In genomic region chr12:121801601-121802484, GRCh38 we compare ENCODE assay signal across 9 cellular contexts. TPM values are rescaled to one million over a fixed set of nuclear protein-coding genes. Genes with fewer than 3 reads are reported as not detected.
A peak's percentile ranks its signal among the peaks of the same experiment; 100 is the strongest.
DNase-seq lines count a peak whose midpoint lies in the region; ATAC-seq and TF ChIP-seq lines count a peak whose summit lies in the region.
"Had no signal": no experiment of that assay in that cellular context is flagged by ENCODE, and none has a peak within 500 bp of the region (broad histone marks: within the 10 kb centered on the region; RNA-seq: fewer than 3 reads in every experiment).

No MANE protein-coding gene starts in this region.

- peaks cover 48% of the 10 kb centered on the region for H3K36me3 ChIP-seq in DND-41 (ENCODE audit: insufficient read depth, low read length)
- peaks cover 14% of the 10 kb centered on the region for H3K36me3 ChIP-seq in effector memory CD4-positive, alpha-beta T cell (ENCODE audit: control insufficient read depth, insufficient read depth, low read length)
- H3K36me3 ChIP-seq in mucosa of rectum (ENCODE audit: control insufficient read depth in 2 of 2, insufficient read depth in 2 of 2, low read length in 2 of 2) = peaks cover 0 to 4% of the 10 kb centered on the region in 2 donors
- H3K36me3 ChIP-seq in vagina = no peaks in the 10 kb centered on the region

- H3K9ac ChIP-seq in DND-41 (ENCODE audit: low read depth, low read length) (peak overlapping the region; percentile 100), mucosa of rectum (ENCODE audit: low read depth in 1 of 2, low read length in 2 of 2) (peak overlapping the region; percentile 96 to 98)

- H3K4me3 ChIP-seq in DND-41 (ENCODE audit: low read depth in 1 of 2, low read length in 2 of 2) (peak overlapping the region; percentile 59 to 60), mucosa of rectum (ENCODE audit: low read length in 2 of 2) (peak overlapping the region; percentile 87 to 90), vagina (peak overlapping the region; percentile 58 to 87)
- H3K4me3 ChIP-seq in effector memory CD4-positive, alpha-beta T cell (ENCODE audit: insufficient read depth, low read depth, low read length, poor library complexity, severe bottlenecking) = peak overlapping the region; percentile 76

- H3K4me2 ChIP-seq in DND-41 (ENCODE audit: insufficient read depth, low read length) = peak overlapping the region; percentile 86

- H3K27me3 ChIP-seq in DND-41 (ENCODE audit: insufficient read depth, low read length, poor library complexity) (no peaks in the 10 kb centered on the region), mucosa of rectum (ENCODE audit: control insufficient read depth in 2 of 2, insufficient read depth in 2 of 2, low read length in 2 of 2) (no peaks in the 10 kb centered on the region), vagina (no peaks in the 10 kb centered on the region)
- no peaks in the 10 kb centered on the region for H3K27me3 ChIP-seq in effector memory CD4-positive, alpha-beta T cell (replicated peaks; ENCODE audit: control insufficient read depth, insufficient read depth, low read length, poor library complexity, severe bottlenecking)

- TF ChIP-seq POLR2A in vagina (IDR thresholded peaks at IDR 0.05) = no peak

- DNase-seq in DND-41 (peak; percentile 63), NCI-H1092 treated with DMSO at 0.1 percent for 48 hours (lab: John Stamatoyannopoulos, UW) (peak; percentile 51), vagina (ENCODE audit: extremely low spot score in 2 of 2) (no peak), left lobe of liver (ENCODE audit: low spot score) (no peak)
- DNase-seq in effector memory CD4-positive, alpha-beta T cell = no peak

- H3K9me3 ChIP-seq in DND-41 (ENCODE audit: insufficient read depth, low read length, severe bottlenecking) (no peaks in the 10 kb centered on the region), mucosa of rectum (ENCODE audit: control insufficient read depth in 2 of 2, low read length in 2 of 2) (no peaks in the 10 kb centered on the region), vagina (no peaks in the 10 kb centered on the region)
- no peaks in the 10 kb centered on the region for H3K9me3 ChIP-seq in effector memory CD4-positive, alpha-beta T cell (ENCODE audit: control insufficient read depth, low read length)

- H3K27ac ChIP-seq in DND-41 (ENCODE audit: low read length) (peak overlapping the region; percentile 97), VCaP (peak overlapping the region; percentile 100), mucosa of rectum (ENCODE audit: low read depth in 2 of 2, low read length in 2 of 2) (peak overlapping the region; percentile 100), vagina (peak overlapping the region; percentile 100)
- H3K27ac ChIP-seq in effector memory CD4-positive, alpha-beta T cell (ENCODE audit: insufficient read depth, low read length, poor library complexity, severe bottlenecking) = peak overlapping the region; percentile 98

- H3K4me1 ChIP-seq in DND-41 (ENCODE audit: insufficient read depth, low read length) (peaks cover 43% of the 10 kb centered on the region), mucosa of rectum (ENCODE audit: control insufficient read depth in 2 of 2, insufficient read depth in 2 of 2, low read length in 2 of 2) (peaks cover 39 to 46% of the 10 kb centered on the region in 2 donors), vagina (peaks cover 58% of the 10 kb centered on the region)
- peaks cover 27% of the 10 kb centered on the region for H3K4me1 ChIP-seq in effector memory CD4-positive, alpha-beta T cell (ENCODE audit: control insufficient read depth, insufficient read depth, low read length, poor library complexity, severe bottlenecking)

- no peak for TF ChIP-seq CTCF in DND-41 (IDR thresholded peaks at IDR 0.05; ENCODE audit: borderline replicate concordance, extremely low read depth, low read length, poor library complexity, severe bottlenecking)
- TF ChIP-seq CTCF in VCaP (conservative IDR thresholded peaks at IDR 0.05) = no peak
- no peak for TF ChIP-seq CTCF in vagina (IDR thresholded peaks at IDR 0.05)

- H3K79me2 ChIP-seq in DND-41 (ENCODE audit: insufficient read depth, low read length) = peaks cover 96% of the 10 kb centered on the region

- H2AFZ ChIP-seq in DND-41 (ENCODE audit: low read depth, low read length) = no peak overlapping the region

- H4K20me1 ChIP-seq in DND-41 (ENCODE audit: insufficient read depth, low read length) = peaks cover 39% of the 10 kb centered on the region

- ATAC-seq in DND-41 (ENCODE audit: insufficient read depth, low read depth) = no peak
- ATAC-seq in left lobe of liver = no peak
- no peak for ATAC-seq in HG03521 (IDR thresholded peaks at IDR 0.05; ENCODE audit: unreplicated experiment)

- intact Hi-C loops in vagina (cut with DNase I) = no loop called here

RNA-seq across cellular contexts. Expression of gene SETD1B, which starts 2.0 kb away (rescaled TPM):
- total RNA-seq in vagina (10.6 TPM), left lobe of liver (12.8 TPM)

RNA-seq across cellular contexts. Expression of gene RHOF, which starts 8.4 kb away (rescaled TPM):
- total RNA-seq in vagina (16.5 TPM), left lobe of liver (7.9 TPM)

RNA-seq across cellular contexts. Expression of gene HPD, which starts 56.8 kb away (rescaled TPM):
- total RNA-seq in vagina = not detected
- 1,410 TPM for total RNA-seq in left lobe of liver
- total RNA-seq: T-helper 1 cell treated with Interleukin-12 subunit alpha and Interleukin-12 subunit beta and Interleukin-4 antibody, amounts not matched to agents 30 ng/mL and 1 ng/mL, for 36 hours had no signal

Comparison
In these comparisons a context has a peak if more than half of its experiments do, and no peak if none do; other contexts are left out.
1. DNase-seq: peak in DND-41 (single experiment) and NCI-H1092 treated with DMSO at 0.1 percent for 48 hours (single experiment); none in effector memory CD4-positive, alpha-beta T cell (0 of 3), vagina (0 of 2) and left lobe of liver (single experiment).
2. RNA of gene HPD, which starts 56.8 kb away (total RNA-seq): 1,410 TPM in left lobe of liver (single experiment); not detected in vagina (single experiment); every median in the first group is over 1,000 times any median in the second.
3. Peak in every context shown above with its lines, with median percentiles within 50 percentile points of each other: H3K27ac ChIP-seq and H3K4me3 ChIP-seq.